ENCODE assay signal across 1 cellular context in the genomic region with DNA sequence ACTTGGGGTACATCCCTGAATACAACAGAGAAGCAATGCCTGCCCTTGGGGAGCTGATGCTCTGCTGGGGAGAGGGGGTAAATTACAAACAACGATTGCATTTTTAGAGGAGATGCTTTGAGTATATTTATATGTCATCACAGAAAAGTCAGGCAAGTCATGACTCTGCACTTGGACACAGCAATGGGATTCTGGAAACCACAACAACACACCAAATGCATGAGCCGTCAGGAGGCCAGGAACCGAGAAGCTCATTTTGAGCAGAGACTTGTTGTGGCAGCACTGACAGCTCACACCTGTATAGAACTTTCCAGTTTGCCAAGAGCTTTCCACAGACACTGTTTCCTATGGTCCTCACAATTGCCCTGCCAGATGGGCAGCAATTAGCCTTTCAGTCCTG.
TF ChIP-seq lines count a peak whose summit lies in the region.

No MANE protein-coding gene starts in this region.

TF ChIP-seq in GM23338, 12 proteins besides CTCF, POLR2A, EP300 and RAD21 (continued from another document):
- TF ChIP-seq ZNF462 (CRISPR knock-in tag; IDR thresholded peaks at IDR 0.05) = no peak
- TF ChIP-seq CREB1 (CRISPR knock-in tag; IDR thresholded peaks at IDR 0.05; ENCODE audit: low read depth) = no peak
- no peak for TF ChIP-seq NANOG (IDR thresholded peaks at IDR 0.05; ENCODE audit: borderline replicate concordance)
- no peak for TF ChIP-seq ZNF331 (CRISPR knock-in tag; IDR thresholded peaks at IDR 0.05; ENCODE audit: low read depth)
- TF ChIP-seq POLR2AphosphoS5 (IDR thresholded peaks at IDR 0.05; ENCODE audit: low read depth) = no peak
- TF ChIP-seq JUNB (IDR thresholded peaks at IDR 0.05; ENCODE audit: unreplicated experiment) = no peak
- TF ChIP-seq EZH2 (IDR thresholded peaks at IDR 0.05; ENCODE audit: low read depth, unreplicated experiment) = no peak
- TF ChIP-seq, protein P1, sequence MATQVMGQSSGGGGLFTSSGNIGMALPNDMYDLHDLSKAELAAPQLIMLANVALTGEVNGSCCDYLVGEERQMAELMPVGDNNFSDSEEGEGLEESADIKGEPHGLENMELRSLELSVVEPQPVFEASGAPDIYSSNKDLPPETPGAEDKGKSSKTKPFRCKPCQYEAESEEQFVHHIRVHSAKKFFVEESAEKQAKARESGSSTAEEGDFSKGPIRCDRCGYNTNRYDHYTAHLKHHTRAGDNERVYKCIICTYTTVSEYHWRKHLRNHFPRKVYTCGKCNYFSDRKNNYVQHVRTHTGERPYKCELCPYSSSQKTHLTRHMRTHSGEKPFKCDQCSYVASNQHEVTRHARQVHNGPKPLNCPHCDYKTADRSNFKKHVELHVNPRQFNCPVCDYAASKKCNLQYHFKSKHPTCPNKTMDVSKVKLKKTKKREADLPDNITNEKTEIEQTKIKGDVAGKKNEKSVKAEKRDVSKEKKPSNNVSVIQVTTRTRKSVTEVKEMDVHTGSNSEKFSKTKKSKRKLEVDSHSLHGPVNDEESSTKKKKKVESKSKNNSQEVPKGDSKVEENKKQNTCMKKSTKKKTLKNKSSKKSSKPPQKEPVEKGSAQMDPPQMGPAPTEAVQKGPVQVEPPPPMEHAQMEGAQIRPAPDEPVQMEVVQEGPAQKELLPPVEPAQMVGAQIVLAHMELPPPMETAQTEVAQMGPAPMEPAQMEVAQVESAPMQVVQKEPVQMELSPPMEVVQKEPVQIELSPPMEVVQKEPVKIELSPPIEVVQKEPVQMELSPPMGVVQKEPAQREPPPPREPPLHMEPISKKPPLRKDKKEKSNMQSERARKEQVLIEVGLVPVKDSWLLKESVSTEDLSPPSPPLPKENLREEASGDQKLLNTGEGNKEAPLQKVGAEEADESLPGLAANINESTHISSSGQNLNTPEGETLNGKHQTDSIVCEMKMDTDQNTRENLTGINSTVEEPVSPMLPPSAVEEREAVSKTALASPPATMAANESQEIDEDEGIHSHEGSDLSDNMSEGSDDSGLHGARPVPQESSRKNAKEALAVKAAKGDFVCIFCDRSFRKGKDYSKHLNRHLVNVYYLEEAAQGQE (IDR thresholded peaks at IDR 0.05; ENCODE audit: unreplicated experiment) = no peak
- no peak for TF ChIP-seq ETS1 (IDR thresholded peaks at IDR 0.05)
- no peak for TF ChIP-seq ZNF114 (CRISPR knock-in tag; IDR thresholded peaks at IDR 0.05)
- no peak for TF ChIP-seq STAT1 (IDR thresholded peaks at IDR 0.05; ENCODE audit: unreplicated experiment)
